ENCODE assay signal across 1 cellular context in the genomic region with DNA sequence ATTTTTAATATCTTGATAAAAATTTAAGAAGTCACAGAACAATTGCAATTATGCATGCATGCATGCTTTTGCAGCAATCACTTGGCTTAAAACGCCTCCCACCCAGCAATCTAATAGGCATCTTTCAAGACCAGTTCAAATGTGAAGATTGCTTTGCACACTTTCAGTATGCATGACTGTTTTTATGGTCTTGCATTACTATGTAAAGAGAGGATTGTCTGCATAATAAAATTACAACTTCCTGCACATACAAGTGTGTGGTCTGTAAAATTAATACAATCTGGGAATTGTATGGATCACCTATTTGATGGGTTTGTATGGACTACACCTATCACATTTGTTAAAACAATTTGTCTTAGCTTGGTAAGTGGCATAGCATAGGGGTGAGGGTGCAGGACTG.
TF ChIP-seq lines count a peak whose summit lies in the region.

No MANE protein-coding gene starts in this region.

TF ChIP-seq in GM23338, 12 proteins besides CTCF, POLR2A, EP300 and RAD21 (continued from another document):
- TF ChIP-seq POLR2AphosphoS5 (IDR thresholded peaks at IDR 0.05; ENCODE audit: low read depth) (no peak), EZH2 (IDR thresholded peaks at IDR 0.05; ENCODE audit: low read depth, unreplicated experiment) (no peak)
